7 cellular contexts compared by ENCODE assay signal in the genomic region with DNA sequence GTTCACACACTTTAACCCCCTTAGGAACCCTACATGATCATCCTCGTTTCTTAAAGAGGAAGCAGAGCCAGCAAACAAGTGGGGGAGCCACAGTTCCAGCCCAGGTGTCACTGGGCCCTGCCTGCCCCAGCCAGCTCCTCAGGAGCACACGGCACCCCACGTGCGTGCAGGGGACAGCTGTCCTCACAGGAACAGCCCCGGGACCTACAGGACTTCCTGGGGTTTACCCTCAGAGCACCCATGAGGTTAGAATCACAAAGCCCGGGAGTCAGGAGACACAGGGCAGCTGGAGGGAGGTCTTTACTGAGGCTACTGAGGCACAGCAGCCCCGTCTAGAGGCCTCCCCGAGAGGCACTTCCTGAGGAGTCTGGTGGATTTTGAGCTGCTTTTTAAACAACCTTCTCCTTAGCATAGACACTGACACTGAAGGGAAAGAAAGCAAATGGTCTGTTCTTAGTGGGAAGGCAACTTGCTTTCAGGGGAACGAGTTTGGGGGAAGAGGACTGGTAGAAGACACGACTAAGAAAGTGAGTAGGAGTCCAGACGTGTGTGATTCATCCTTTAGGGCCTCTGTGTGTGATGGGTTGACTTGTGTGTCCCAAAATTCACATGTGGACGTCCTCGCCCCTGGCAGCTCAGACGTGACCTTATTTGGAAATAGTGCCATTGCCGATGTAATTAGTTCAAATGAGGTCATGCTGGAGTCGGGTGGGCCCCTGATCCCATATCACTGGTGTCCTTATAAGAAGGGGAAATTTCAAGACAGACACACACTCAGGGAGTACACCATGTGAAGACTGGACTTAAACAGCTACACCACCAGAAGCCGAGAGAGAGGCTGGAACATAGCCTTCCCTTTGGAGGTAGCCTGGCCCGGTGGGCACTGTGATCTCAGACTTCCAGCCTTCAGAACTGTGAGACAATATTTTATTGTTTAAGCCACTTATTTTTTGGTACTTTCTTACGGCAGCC.
DNase-seq lines count a peak whose midpoint lies in the region; ATAC-seq and TF ChIP-seq lines count a peak whose summit lies in the region.
"Not testable (repeated sequence)": the region's sequence is repeated elsewhere in the genome, so short reads cannot be mapped to it uniquely, and the experiment has no call there.

No MANE protein-coding gene starts in this region.

- not testable (repeated sequence) for H3K27me3 Mint-ChIP-seq in T-helper 17 cell

- DNase-seq in T-helper 17 cell = peak in 1 of 3 donors; percentile 14
- DNase-seq in activated naive CD4-positive, alpha-beta T cell treated with anti-CD3 and anti-CD28 coated beads, Interleukin-2, amount 50 U/mL, for 16 hours = peak; percentile 61
- DNase-seq in Right ventricle myocardium inferior (ENCODE audit: missing footprints); gastrocnemius medialis: not testable (repeated sequence)

- in situ Hi-C loops in gastrocnemius medialis (cut with MboI; ENCODE audit: low sequenced_read_pairs in 4 of 4) = not testable (repeated sequence)

- peak overlapping the region in 3 of 4 donors; percentile 35 to 50 (median 41) for H3K27ac ChIP-seq in gastrocnemius medialis

- intact Hi-C loops in Right ventricle myocardium inferior (cut with DNase I); gastrocnemius medialis (cut with DNase I; ENCODE audit: low total_unique reads): not testable (repeated sequence)

- not testable (repeated sequence) for H3K4me3 ChIP-seq in gastrocnemius medialis

- H3K36me3 ChIP-seq in gastrocnemius medialis = not testable (repeated sequence)

- H3K4me3 Mint-ChIP-seq in T-helper 17 cell = peak overlapping the region; percentile 76

- H3K9me3 ChIP-seq in T-helper 17 cell (ENCODE audit: control insufficient read depth, low read length, poor library complexity, severe bottlenecking); gastrocnemius medialis: not testable (repeated sequence)

- not testable (repeated sequence) for H3K4me1 Mint-ChIP-seq in T-helper 17 cell

- not testable (repeated sequence) for TF ChIP-seq POLR2A in GM18505 (IDR thresholded peaks at IDR 0.05; ENCODE audit: borderline replicate concordance, extremely low read depth, insufficient read depth, insufficient read length); gastrocnemius medialis (IDR thresholded peaks at IDR 0.05)

- H3K4me1 ChIP-seq in gastrocnemius medialis = not testable (repeated sequence)

- H3K27me3 ChIP-seq in gastrocnemius medialis = not testable (repeated sequence)

- peak overlapping the region; percentile 94 for H3K27ac Mint-ChIP-seq in T-helper 17 cell

- H3K36me3 Mint-ChIP-seq in T-helper 17 cell (ENCODE audit: low read depth) = not testable (repeated sequence)

- TF ChIP-seq CTCF in gastrocnemius medialis (IDR thresholded peaks at IDR 0.05 in 4 of 5, conservative IDR thresholded peaks at IDR 0.05 in 1 of 5) = not testable (repeated sequence)

- peak; percentile 34 for ATAC-seq in GM18505 (IDR thresholded peaks at IDR 0.05; ENCODE audit: unreplicated experiment)
- peak; percentile 56 for ATAC-seq in GM21825 (IDR thresholded peaks at IDR 0.05; ENCODE audit: unreplicated experiment)
- ATAC-seq in HG03354 (IDR thresholded peaks at IDR 0.05; ENCODE audit: poor library complexity, severe bottlenecking, unreplicated experiment) = peak; percentile 48
- ATAC-seq in T-helper 17 cell = peak; percentile 21
- ATAC-seq in Right ventricle myocardium inferior = peak; percentile 17
- ATAC-seq in gastrocnemius medialis = peak in 1 of 2 donors; percentile 20
